ENCODE assay signal across 10 cellular contexts in the genomic region with DNA sequence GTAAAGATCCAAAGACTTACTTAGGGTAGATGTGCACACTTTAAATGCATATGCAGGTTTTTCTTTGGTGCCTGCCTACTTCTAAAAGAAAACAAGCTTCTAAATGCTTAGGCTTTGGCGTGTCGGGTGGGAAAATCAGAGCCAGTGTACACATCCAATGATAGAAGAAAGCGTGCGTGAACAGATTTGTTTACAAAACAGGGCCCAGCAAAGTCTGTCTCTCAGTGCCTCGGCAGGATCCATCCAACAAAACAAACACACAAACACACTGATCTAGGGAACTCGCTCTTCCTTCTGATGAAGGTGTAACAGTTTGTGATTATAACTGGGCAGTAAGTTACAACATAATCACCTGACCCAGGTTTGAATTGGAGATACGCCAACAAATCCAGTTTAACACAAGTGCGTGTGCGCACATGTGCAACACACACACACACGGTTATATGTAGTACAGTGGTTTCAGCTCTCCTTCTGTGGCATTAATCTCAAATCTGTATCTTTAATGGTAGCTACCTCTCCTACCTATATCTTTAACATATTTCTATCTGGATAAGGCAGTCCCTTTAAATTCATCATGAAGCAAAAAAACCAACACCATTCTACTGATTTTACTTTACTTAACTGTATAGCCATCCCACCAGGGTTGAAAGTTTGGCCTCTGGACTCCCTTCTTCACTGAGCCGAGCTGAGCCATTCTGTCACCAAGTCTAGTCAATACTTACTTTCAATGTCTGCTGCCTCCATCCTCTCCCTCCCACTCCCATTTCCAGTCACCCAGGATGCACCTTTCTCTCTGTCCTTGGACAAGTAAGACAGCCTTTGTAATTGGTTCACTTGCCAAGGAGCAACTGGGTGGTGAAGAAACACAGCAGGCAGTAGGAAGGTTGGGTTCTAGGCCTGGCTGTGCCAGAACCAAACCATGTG.
DNase-seq lines count a peak whose midpoint lies in the region; ATAC-seq and TF ChIP-seq lines count a peak whose summit lies in the region.
"Had no signal": no experiment of that assay in that cellular context is flagged by ENCODE, and none has a peak within 500 bp of the region (broad histone marks: within the 10 kb centered on the region; RNA-seq: fewer than 3 reads in every experiment).

No MANE protein-coding gene starts in this region.

- H3K36me3 Mint-ChIP-seq in CD14-positive monocyte (peaks cover 35 to 44% of the 10 kb centered on the region in 2 donors), MCF 10A (ENCODE audit: insufficient read depth, unreplicated experiment) (peaks cover 71% of the 10 kb centered on the region)
- H3K36me3 Mint-ChIP-seq in natural killer cell treated with Interleukin-12 subunit alpha and Interleukin-12 subunit beta and Interleukin-15 and Interleukin-18, amount 100 ng/mL, for 72 hours = peaks cover 28% of the 10 kb centered on the region

- H3K4me3 Mint-ChIP-seq in CD14-positive monocyte (no peak overlapping the region), MCF 10A (ENCODE audit: unreplicated experiment) (peak overlapping the region; percentile 6)
- H3K4me3 Mint-ChIP-seq in natural killer cell treated with Interleukin-12 subunit alpha and Interleukin-12 subunit beta and Interleukin-15 and Interleukin-18, amount 100 ng/mL, for 72 hours = peak overlapping the region; percentile 87

- H3K4me3 ChIP-seq in Loucy (ENCODE audit: low read length, poor library complexity, severe bottlenecking) (peak overlapping the region; percentile 51), lower leg skin (ENCODE audit: low read depth, poor library complexity, severe bottlenecking) (no peak overlapping the region)

- H4K20me1 ChIP-seq in Loucy (ENCODE audit: insufficient read depth, low read length, poor library complexity, severe bottlenecking) = no peaks in the 10 kb centered on the region

- H3K27ac Mint-ChIP-seq in CD14-positive monocyte (peak overlapping the region in 4 of 7 donors; percentile 38 to 77 (median 66)), MCF 10A (ENCODE audit: low read depth, unreplicated experiment) (peak overlapping the region; percentile 89)
- peak overlapping the region; percentile 90 to 94 for H3K27ac Mint-ChIP-seq in natural killer cell treated with Interleukin-12 subunit alpha and Interleukin-12 subunit beta and Interleukin-15 and Interleukin-18, amount 100 ng/mL, for 72 hours

- H3K36me3 ChIP-seq in Loucy (ENCODE audit: insufficient read depth, low read length) = no peaks in the 10 kb centered on the region

- no peaks in the 10 kb centered on the region for H3K27me3 ChIP-seq in Loucy (ENCODE audit: insufficient read depth, low read length, poor library complexity, severe bottlenecking)

- H3K4me1 Mint-ChIP-seq in CD14-positive monocyte = peaks cover 47% of the 10 kb centered on the region
- peaks cover 66% of the 10 kb centered on the region for H3K4me1 Mint-ChIP-seq in MCF 10A (ENCODE audit: insufficient read depth, unreplicated experiment)
- peaks cover 72 to 79% of the 10 kb centered on the region in 2 donors for H3K4me1 Mint-ChIP-seq in natural killer cell treated with Interleukin-12 subunit alpha and Interleukin-12 subunit beta and Interleukin-15 and Interleukin-18, amount 100 ng/mL, for 72 hours (ENCODE audit: low read depth in 2 of 2)

- peak overlapping the region; percentile 46 for H3K9ac ChIP-seq in Loucy (ENCODE audit: low read depth, low read length, poor library complexity, severe bottlenecking)

- peaks cover 0 to 2% (median 0%) of the 10 kb centered on the region in 3 donors for H3K27me3 Mint-ChIP-seq in CD14-positive monocyte (ENCODE audit: low read depth in 3 of 3)
- no peaks in the 10 kb centered on the region for H3K27me3 Mint-ChIP-seq in MCF 10A (ENCODE audit: insufficient read depth, unreplicated experiment)
- no peaks in the 10 kb centered on the region for H3K27me3 Mint-ChIP-seq in natural killer cell treated with Interleukin-12 subunit alpha and Interleukin-12 subunit beta and Interleukin-15 and Interleukin-18, amount 100 ng/mL, for 72 hours

- no TSS peak for BruUV-seq in MCF 10A (replicated peaks; lab: Mats Ljungman, UMichigan)

- no peak overlapping the region for H2AFZ ChIP-seq in Loucy (ENCODE audit: low read length)

- TF ChIP-seq CTCF in CD14-positive monocyte (IDR thresholded peaks at IDR 0.05) (no peak), Loucy (conservative IDR thresholded peaks at IDR 0.05; ENCODE audit: low read length) (no peak), MCF 10A (IDR thresholded peaks at IDR 0.05; ENCODE audit: unreplicated experiment) (no peak), lower leg skin (IDR thresholded peaks at IDR 0.05) (no peak)

- intact Hi-C loops in CD14-positive monocyte (cut with micrococcal nuclease) (no loop called here), MCF 10A (cut with micrococcal nuclease) (no loop called here), lower leg skin (cut with DNase I; ENCODE audit: low total_unique reads) (no loop called here)

- peak; percentile 12 to 54 for ATAC-seq in natural killer cell treated with Interleukin-12 subunit alpha and Interleukin-12 subunit beta and Interleukin-15 and Interleukin-18, amount 100 ng/mL, for 72 hours

- peaks cover 70% of the 10 kb centered on the region for H3K4me1 ChIP-seq in Loucy (ENCODE audit: insufficient read depth, low read length, poor library complexity, severe bottlenecking)

- no peaks in the 10 kb centered on the region for H3F3A ChIP-seq in Loucy (ENCODE audit: low read depth)

- no peaks in the 10 kb centered on the region for H3K9me3 ChIP-seq in Loucy (ENCODE audit: insufficient read depth, low read depth, low read length)

- no peaks in the 10 kb centered on the region; the same call in 1 of the 2 replicates for H3K79me2 ChIP-seq in Loucy (ENCODE audit: insufficient read depth, low read length)

- H3K9me3 Mint-ChIP-seq in CD14-positive monocyte (no peaks in the 10 kb centered on the region), MCF 10A (ENCODE audit: unreplicated experiment) (no peaks in the 10 kb centered on the region)
- no peaks in the 10 kb centered on the region for H3K9me3 Mint-ChIP-seq in natural killer cell treated with Interleukin-12 subunit alpha and Interleukin-12 subunit beta and Interleukin-15 and Interleukin-18, amount 100 ng/mL, for 72 hours

- CTCF ChIA-PET in MCF 10A (lab: Yijun Ruan, JAX) = interaction anchor here (0.6 to 1.5 kb wide), 5 partner anchors 20 to 72 kb away, joined by 3 to 7 read pairs (median 3); no protein-coding TSS in a partner anchor

- H3K9me2 ChIP-seq in Loucy (replicated peaks; ENCODE audit: low read depth, low read length) = no peaks in the 10 kb centered on the region

- peak overlapping the region; percentile 71 for H3K4me2 ChIP-seq in Loucy (ENCODE audit: low read depth, low read length, poor library complexity, severe bottlenecking)

- no peak for DNase-seq in CD14-positive monocyte (ENCODE audit: low spot score)
- no peak for DNase-seq in MCF 10A (ENCODE audit: unreplicated experiment)
- DNase-seq in natural killer cell treated with Interleukin-12 subunit alpha and Interleukin-12 subunit beta and Interleukin-15 and Interleukin-18, amount 100 ng/mL, for 72 hours (ENCODE audit: low spot score) = no peak
- DNase-seq in lower leg skin (ENCODE audit: low spot score in 2 of 2) = no peak
- no peak for DNase-seq in GM19238 (ENCODE audit: insufficient read length, low spot score)
- DNase-seq in putamen (ENCODE audit: low spot score) = no peak
- DNase-seq in cerebellum (ENCODE audit: low spot score) = no peak
- DNase-seq: activated gamma-delta T cell; NK-92 treated with Interleukin-12 subunit alpha and Interleukin-12 subunit beta, amount 100 ng/mL, for 24 hours had no signal

- 83 to 84% methylated on average over 11 of the region's 11 CpGs for WGBS in lower leg skin, 2 donors

- TF ChIP-seq POLR2A in lower leg skin (IDR thresholded peaks at IDR 0.05) = no peak

- POLR2A ChIA-PET in MCF 10A (lab: Yijun Ruan, JAX) = interaction anchor here (0.5 to 1.9 kb wide), 8 partner anchors 9 to 76 kb away, joined by 3 to 9 read pairs (median 4); no protein-coding TSS in a partner anchor

Comparison
In these comparisons a context has a peak if more than half of its experiments do, and no peak if none do; other contexts are left out.
1. H3K4me3 Mint-ChIP-seq: peak in MCF 10A (single experiment) and natural killer cell treated with Interleukin-12 subunit alpha and Interleukin-12 subunit beta and Interleukin-15 and Interleukin-18, amount 100 ng/mL, for 72 hours (single experiment); none in CD14-positive monocyte (0 of 2).
2. Peak in every context shown above with its lines, with median percentiles within 50 percentile points of each other: H3K27ac Mint-ChIP-seq.